ENCODE assay signal across 26 cellular contexts in the genomic region with DNA sequence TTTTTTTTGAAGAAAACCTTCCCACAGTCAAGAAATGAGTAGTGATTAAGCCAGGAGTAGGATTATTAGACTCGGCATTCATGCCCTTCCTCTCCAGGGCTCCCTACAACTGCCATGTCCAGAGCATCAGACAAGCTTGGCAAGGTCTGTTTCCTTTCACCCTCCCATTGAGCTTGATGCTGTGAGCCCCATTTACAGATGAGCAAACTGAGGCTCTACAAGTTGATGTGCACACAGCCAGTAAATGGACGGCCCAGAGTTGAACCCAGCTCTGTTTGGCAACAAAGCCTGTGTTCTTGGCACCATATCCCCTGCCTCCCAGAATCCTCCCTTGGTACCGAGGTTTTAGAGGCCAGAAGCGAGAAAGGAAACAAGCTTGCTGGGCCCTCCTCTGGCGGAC. TPM values are rescaled to one million over a fixed set of nuclear protein-coding genes. Genes with fewer than 3 reads are reported as not detected.
DNase-seq lines count a peak whose midpoint lies in the region; ATAC-seq and TF ChIP-seq lines count a peak whose summit lies in the region.
"Had no signal": no experiment of that assay in that cellular context is flagged by ENCODE, and none has a peak within 500 bp of the region (broad histone marks: within the 10 kb centered on the region; RNA-seq: fewer than 3 reads in every experiment).

No MANE protein-coding gene starts in this region.

- no peak overlapping the region for H3K23ac ChIP-seq in neuronal stem cell (ENCODE audit: low read depth, low read length, poor library complexity)

- no peak overlapping the region for H2AK5ac ChIP-seq in neuronal stem cell (ENCODE audit: low read depth, low read length)

- H2BK15ac ChIP-seq in neuronal stem cell (ENCODE audit: low read length): no peak overlapping the region

- H3K27ac Mint-ChIP-seq in MCF 10A (ENCODE audit: low read depth, unreplicated experiment): no peak overlapping the region
- peak overlapping the region; percentile 39 for H3K27ac Mint-ChIP-seq in chondrocyte (ENCODE audit: unreplicated experiment)
- H3K27ac Mint-ChIP-seq: activated naive CD8-positive, alpha-beta T cell treated with anti-CD3 and anti-CD28 coated beads, Interleukin-2, amount 10 ng/mL, durations not matched to agents 7 days and 5 days; CD8-positive, alpha-beta T cell; GM23338; natural killer cell had no signal

- POLR2A ChIA-PET in MCF 10A (lab: Yijun Ruan, JAX): interaction anchor here (0.7 to 1.1 kb wide), 2 partner anchors 584 to 681 kb away, joined by 3 read pairs; no protein-coding TSS in a partner anchor

- H3K9me3 ChIP-seq in breast epithelium (no peaks in the 10 kb centered on the region), neuronal stem cell (replicated peaks in 1 of 2; ENCODE audit: control insufficient read depth in 2 of 2, insufficient read depth in 1 of 2, low read depth in 1 of 2, low read length in 2 of 2) (no peaks in the 10 kb centered on the region), vagina (no peaks in the 10 kb centered on the region)
- H3K9me3 ChIP-seq: left ventricle myocardium inferior had no signal

- TF ChIP-seq CTCF in breast epithelium (IDR thresholded peaks at IDR 0.05) (no peak), MCF 10A (IDR thresholded peaks at IDR 0.05; ENCODE audit: unreplicated experiment) (no peak), chondrocyte (IDR thresholded peaks at IDR 0.05) (no peak), vagina (IDR thresholded peaks at IDR 0.05) (no peak)

- H3K9ac ChIP-seq in neuronal stem cell (ENCODE audit: low read depth, low read length, poor library complexity): no peak overlapping the region

- DNase-seq in breast epithelium (ENCODE audit: low spot score in 2 of 2) (no peak), MCF 10A (ENCODE audit: unreplicated experiment) (no peak), chondrocyte (ENCODE audit: low spot score) (no peak), neuronal stem cell (ENCODE audit: low spot score) (no peak), vagina (ENCODE audit: extremely low spot score in 2 of 2) (no peak), D341Med (ENCODE audit: low spot score) (no peak)
- no peak for DNase-seq in stimulated activated CD4-positive, alpha-beta T cell treated with anti-CD3 and anti-CD28 coated beads, Interleukin-15, amount 100 ng/mL, for 24 hours
- DNase-seq: 8988T; activated CD4-positive, alpha-beta T cell treated with anti-CD3 and anti-CD28 coated beads for 4 hours; activated CD8-positive, alpha-beta memory T cell treated with anti-CD3 and anti-CD28 coated beads for 24 hours; activated effector memory CD4-positive, alpha-beta T cell treated with anti-CD3 and anti-CD28 coated beads, Interleukin-2, amount 50 U/mL, for 16 hours; activated naive CD8-positive, alpha-beta T cell treated with anti-CD3 and anti-CD28 coated beads, Interleukin-2, amount 10 ng/mL, durations not matched to agents 7 days and 5 days; AML-193; CD8-positive, alpha-beta T cell; cerebellar nuclear complex; KBM-7; left ventricle myocardium inferior; natural killer cell; NCI-H1417 treated with DMSO at 0.1 percent for 48 hours; NCI-H2081; NCI-H748 treated with DMSO at 0.1 percent for 48 hours; retina; stimulated activated CD4-positive, alpha-beta T cell treated with anti-CD3 and anti-CD28 coated beads, Interleukin-4, amount 100 ng/mL, for 1 hour had no signal

- H2BK5ac ChIP-seq in neuronal stem cell (ENCODE audit: low read length): no peak overlapping the region

- intact Hi-C loops in breast epithelium (cut with DNase I; ENCODE audit: low total_unique reads): no loop called here
- intact Hi-C loops in MCF 10A (cut with micrococcal nuclease): no loop called here
- intact Hi-C loops in vagina (cut with DNase I): no loop called here

- H4K8ac ChIP-seq in neuronal stem cell (ENCODE audit: low read depth, low read length): no peak overlapping the region

- H3K18ac ChIP-seq in neuronal stem cell (ENCODE audit: low read length): no peak overlapping the region

- H3K36me3 Mint-ChIP-seq in MCF 10A (ENCODE audit: insufficient read depth, unreplicated experiment) (no peaks in the 10 kb centered on the region), chondrocyte (ENCODE audit: low read depth) (no peaks in the 10 kb centered on the region)
- H3K36me3 Mint-ChIP-seq: CD8-positive, alpha-beta T cell had no signal

- peaks cover 22% of the 10 kb centered on the region for H3K4me1 Mint-ChIP-seq in MCF 10A (ENCODE audit: insufficient read depth, unreplicated experiment)
- H3K4me1 Mint-ChIP-seq in chondrocyte (ENCODE audit: low read depth): peaks cover 42% of the 10 kb centered on the region

- H3K27me3 ChIP-seq in breast epithelium (no peaks in the 10 kb centered on the region), neuronal stem cell (ENCODE audit: control insufficient read depth in 3 of 3, insufficient read depth in 3 of 3, low read depth in 1 of 3, low read length in 3 of 3) (peaks cover 0 to 48% (median 21%) of the 10 kb centered on the region in 3 experiments), vagina (no peaks in the 10 kb centered on the region)

- no peak overlapping the region for H2BK12ac ChIP-seq in neuronal stem cell (ENCODE audit: low read length)

- no peak for TF ChIP-seq POLR2A in breast epithelium (IDR thresholded peaks at IDR 0.05)
- TF ChIP-seq POLR2A in vagina (IDR thresholded peaks at IDR 0.05): no peak

- no peak overlapping the region for H2AFZ ChIP-seq in neuronal stem cell (ENCODE audit: low read length)
- H2AFZ ChIP-seq: GM23338 had no signal

- no peak overlapping the region for H3K4ac ChIP-seq in neuronal stem cell (ENCODE audit: low read length)

- H2BK120ac ChIP-seq in neuronal stem cell (ENCODE audit: low read depth, low read length): no peak overlapping the region

- H3K79me1 ChIP-seq in neuronal stem cell (ENCODE audit: low read depth, low read length): no peaks in the 10 kb centered on the region

- H3K36me3 ChIP-seq in breast epithelium: no peaks in the 10 kb centered on the region
- no peaks in the 10 kb centered on the region for H3K36me3 ChIP-seq in neuronal stem cell (replicated peaks in 1 of 2; ENCODE audit: control insufficient read depth in 2 of 2, insufficient read depth in 2 of 2, low read length in 2 of 2)
- no peaks in the 10 kb centered on the region for H3K36me3 ChIP-seq in vagina
- H3K36me3 ChIP-seq: left ventricle myocardium inferior had no signal

- H3K4me3 Mint-ChIP-seq in MCF 10A (ENCODE audit: unreplicated experiment) (no peak overlapping the region), chondrocyte (ENCODE audit: unreplicated experiment) (no peak overlapping the region)
- H3K4me3 Mint-ChIP-seq: activated naive CD8-positive, alpha-beta T cell treated with anti-CD3 and anti-CD28 coated beads, Interleukin-2, amount 10 ng/mL, durations not matched to agents 7 days and 5 days; CD8-positive, alpha-beta T cell; GM23338; natural killer cell had no signal

- H3K4me1 ChIP-seq in breast epithelium (no peaks in the 10 kb centered on the region), neuronal stem cell (ENCODE audit: control insufficient read depth in 2 of 2, insufficient read depth in 1 of 2, low read depth in 1 of 2, low read length in 2 of 2) (peaks cover 7 to 21% of the 10 kb centered on the region in 2 donors), vagina (peaks cover 46% of the 10 kb centered on the region)

- peaks cover 33% of the 10 kb centered on the region for H3K27me3 Mint-ChIP-seq in MCF 10A (ENCODE audit: insufficient read depth, unreplicated experiment)
- H3K27me3 Mint-ChIP-seq in chondrocyte (ENCODE audit: low read depth): peaks cover 3% of the 10 kb centered on the region

- H3K4me3 ChIP-seq in breast epithelium (no peak overlapping the region), neuronal stem cell (ENCODE audit: low read length in 2 of 2) (no peak overlapping the region), vagina (no peak overlapping the region)
- H3K4me3 ChIP-seq: GM23338, left ventricle myocardium inferior had no signal

- no peak overlapping the region for H3K4me2 ChIP-seq in neuronal stem cell (ENCODE audit: insufficient read depth, low read length, poor library complexity, severe bottlenecking)
- H3K4me2 ChIP-seq: GM23338 had no signal

- no peaks in the 10 kb centered on the region for H3K9me3 Mint-ChIP-seq in MCF 10A (ENCODE audit: unreplicated experiment)
- H3K9me3 Mint-ChIP-seq in chondrocyte (ENCODE audit: low read depth): no peaks in the 10 kb centered on the region
- H3K9me3 Mint-ChIP-seq: CD8-positive, alpha-beta T cell; natural killer cell had no signal

- no peak overlapping the region for H4K91ac ChIP-seq in neuronal stem cell (ENCODE audit: low read depth, low read length, poor library complexity)

- H3K14ac ChIP-seq in neuronal stem cell (ENCODE audit: low read length): peak overlapping the region; percentile 86

- CTCF ChIA-PET in MCF 10A (lab: Yijun Ruan, JAX): interaction anchor here (0.6 to 1.6 kb wide), 6 partner anchors 15 to 179 kb away, joined by 3 to 9 read pairs (median 4); no protein-coding TSS in a partner anchor

- no peak for ATAC-seq in HG02798 (IDR thresholded peaks at IDR 0.05; ENCODE audit: poor library complexity, unreplicated experiment)
- ATAC-seq: CD8-positive, alpha-beta T cell; GM23338; natural killer cell had no signal

- no CpG with 5 or more reads among the region's 5 CpGs for WGBS in neuronal stem cell (ENCODE audit: extremely low coverage in 2 of 2, insufficient read length in 2 of 2, insufficient replicate concordance in 1 of 2), 2 donors

- BruUV-seq in MCF 10A (replicated peaks; lab: Mats Ljungman, UMichigan): no TSS peak

- H3K27ac ChIP-seq in breast epithelium (peak overlapping the region; percentile 5 to 29), neuronal stem cell (replicated peaks; ENCODE audit: low read length) (no peak overlapping the region), vagina (peak overlapping the region; percentile 9)
- H3K27ac ChIP-seq: left ventricle myocardium inferior, RWPE1 had no signal

RNA-seq across cellular contexts. Expression of a gene that starts 22.8 kb away (rescaled TPM):
- total RNA-seq in breast epithelium (10 to 100 TPM in 2 of 3 donors, 1 to 10 TPM in 1; 5.9 to 11.9 (median 10.2) TPM), MCF 10A (2022) (0.07 and 0.12 TPM in 2 replicates), chondrocyte (2.0 to 2.6 TPM (median 2.2 TPM) in 3 replicates), vagina (7.4 TPM)
- polyA plus RNA-seq in neuronal stem cell (2013, experiment 1 of 2): 0.67 TPM
- 0.76 TPM for polyA plus RNA-seq in neuronal stem cell (2013, experiment 2 of 2)
